In the genomic region with DNA sequence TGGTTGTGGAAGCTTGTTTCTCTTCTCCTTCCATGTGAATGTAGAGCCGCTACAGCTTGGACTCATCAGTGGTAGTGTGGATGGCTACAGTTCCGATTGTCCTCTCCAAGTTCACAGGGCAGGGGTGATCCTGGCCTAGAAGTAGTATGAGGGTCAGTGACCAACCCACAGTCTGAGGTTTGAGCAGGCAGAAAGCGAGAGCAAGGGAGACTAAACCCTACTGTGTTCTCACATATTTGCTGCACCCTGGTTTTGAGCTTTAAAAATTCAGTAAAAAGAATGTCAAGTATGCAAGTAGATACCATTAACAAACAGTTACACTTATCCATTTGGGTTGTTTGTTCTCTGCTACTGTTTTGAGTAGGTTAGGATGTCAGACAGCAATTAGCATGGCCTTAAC, we compare ENCODE assay signal across 28 cellular contexts.
"Had no signal": no experiment of that assay in that cellular context is flagged by ENCODE, and none has a peak within 500 bp of the region (broad histone marks: within the 10 kb centered on the region; RNA-seq: fewer than 3 reads in every experiment).

No MANE protein-coding gene starts in this region.

- H3K27me3 ChIP-seq: adrenal gland, ascending aorta, esophagus squamous epithelium, gastrocnemius medialis, thyroid gland had no signal

- H3K27ac ChIP-seq: ascending aorta, coronary artery, esophagus squamous epithelium, gastrocnemius medialis, thyroid gland, VCaP had no signal

- ATAC-seq: activated T-helper 17 cell treated with anti-CD3 and anti-CD28 coated beads, Interleukin-2, amount 50 U/mL, for 72 hours; gastrocnemius medialis; left ventricle myocardium superior; T-cell had no signal

- H3K4me1 ChIP-seq: ascending aorta, esophagus squamous epithelium, gastrocnemius medialis, thyroid gland had no signal

- H3K27ac Mint-ChIP-seq: activated naive CD8-positive, alpha-beta T cell; activated T-cell treated with anti-CD3 and anti-CD28 coated beads, Interleukin-2, amount 50 U/mL, for 24 hours; activated T-helper 17 cell treated with anti-CD3 and anti-CD28 coated beads, Interleukin-2, amount 50 U/mL, for 72 hours; memory B cell; stimulated activated naive CD8-positive, alpha-beta T cell treated with anti-CD3 and anti-CD28 coated beads, Interleukin-15, Interleukin-2, amounts not matched to agents 100 ng/mL and 50 ng/mL, for 24 hours; T-cell; T-helper 2 cell treated with Interferon-gamma antibody and Interleukin-4, amounts not matched to agents 5 μg/mL and 100 μg/mL, for 36 hours had no signal

- H3K9me3 Mint-ChIP-seq: activated T-cell treated with anti-CD3 and anti-CD28 coated beads, Interleukin-2, amount 50 U/mL, for 24 hours; central memory CD8-positive, alpha-beta T cell; stimulated activated naive CD8-positive, alpha-beta T cell treated with anti-CD3 and anti-CD28 coated beads, Interleukin-15, Interleukin-2, amounts not matched to agents 100 ng/mL and 50 ng/mL, for 24 hours had no signal

- DNase-seq: activated CD4-positive, alpha-beta T cell treated with anti-CD3 and anti-CD28 coated beads for 1 hour; activated CD4-positive, alpha-beta T cell treated with anti-CD3 and anti-CD28 coated beads, Interleukin-2, amount 50 U/mL, for 4 hours; activated CD8-positive, alpha-beta memory T cell treated with anti-CD3 and anti-CD28 coated beads for 24 hours; activated CD8-positive, alpha-beta memory T cell treated with anti-CD3 and anti-CD28 coated beads, Interleukin-2, amount 50 U/mL, for 4 hours; activated T-cell treated with anti-CD3 and anti-CD28 coated beads, Interleukin-2, amount 50 U/mL, for 24 hours; adrenal gland; esophagus squamous epithelium; gastrocnemius medialis; hippocampal formation; left ventricle myocardium superior; naive B cell; occipital lobe; retina; stimulated activated CD4-positive, alpha-beta T cell treated with anti-CD3 and anti-CD28 coated beads, Interleukin-12 subunit alpha, Interleukin-12 subunit beta, amount 100 ng/mL, for 4 hours; stimulated activated CD4-positive, alpha-beta T cell treated with anti-CD3 and anti-CD28 coated beads, Interleukin-1b, Interleukin-23, amount 100 ng/mL, for 48 hours; substantia nigra; T-cell; thyroid gland had no signal

- H3K4me3 ChIP-seq: adrenal gland, ascending aorta, coronary artery, esophagus squamous epithelium, gastrocnemius medialis, thyroid gland had no signal

- H3K9me3 ChIP-seq: adrenal gland, ascending aorta, esophagus squamous epithelium, gastrocnemius medialis, thyroid gland had no signal

- H3K4me1 Mint-ChIP-seq: activated T-helper 17 cell treated with anti-CD3 and anti-CD28 coated beads, Interleukin-2, amount 50 U/mL, for 72 hours; central memory CD8-positive, alpha-beta T cell; memory B cell; naive B cell; neural crest cell; T-cell had no signal

- H3K27me3 Mint-ChIP-seq: activated naive CD8-positive, alpha-beta T cell; activated T-cell treated with anti-CD3 and anti-CD28 coated beads, Interleukin-2, amount 50 U/mL, for 24 hours; activated T-helper 17 cell treated with anti-CD3 and anti-CD28 coated beads, Interleukin-2, amount 50 U/mL, for 72 hours; central memory CD8-positive, alpha-beta T cell; memory B cell; naive B cell; stimulated activated naive CD8-positive, alpha-beta T cell treated with anti-CD3 and anti-CD28 coated beads, Interleukin-15, Interleukin-2, amounts not matched to agents 100 ng/mL and 50 ng/mL, for 24 hours; T-cell had no signal

- H3K4me3 Mint-ChIP-seq: activated naive CD8-positive, alpha-beta T cell; activated T-cell treated with anti-CD3 and anti-CD28 coated beads, Interleukin-2, amount 50 U/mL, for 24 hours; activated T-helper 17 cell treated with anti-CD3 and anti-CD28 coated beads, Interleukin-2, amount 50 U/mL, for 72 hours; central memory CD8-positive, alpha-beta T cell; memory B cell; naive B cell; neural crest cell; stimulated activated naive CD8-positive, alpha-beta T cell treated with anti-CD3 and anti-CD28 coated beads, Interleukin-15, Interleukin-2, amounts not matched to agents 100 ng/mL and 50 ng/mL, for 24 hours; T-cell; T-helper 2 cell treated with Interferon-gamma antibody and Interleukin-4, amounts not matched to agents 5 μg/mL and 100 μg/mL, for 36 hours had no signal
